1 cellular context compared by ENCODE assay signal in the genomic region with DNA sequence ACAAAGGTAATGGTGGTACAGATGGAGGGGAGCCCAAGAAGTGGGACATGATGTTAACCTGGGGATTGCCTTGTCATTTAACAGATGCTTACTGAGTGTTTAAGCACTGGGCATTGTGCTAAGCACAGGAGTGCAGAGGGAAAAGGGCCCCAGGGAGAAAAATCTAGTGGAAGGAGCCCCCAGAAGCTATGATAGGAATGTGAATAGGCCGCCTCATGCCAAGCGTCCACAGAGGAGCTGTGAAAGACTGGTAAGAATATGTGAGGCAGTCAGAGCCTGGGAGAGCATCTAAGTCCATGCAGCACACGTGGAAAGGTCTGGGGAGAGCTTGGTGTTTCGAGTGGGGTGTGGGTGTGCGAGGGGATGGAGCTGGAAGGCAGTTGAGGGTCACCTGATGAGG.
TF ChIP-seq lines count a peak whose summit lies in the region.

No MANE protein-coding gene starts in this region.

TF ChIP-seq in GM23338, 12 proteins besides CTCF, POLR2A, EP300 and RAD21 (continued from another document):
- TF ChIP-seq, protein P1, sequence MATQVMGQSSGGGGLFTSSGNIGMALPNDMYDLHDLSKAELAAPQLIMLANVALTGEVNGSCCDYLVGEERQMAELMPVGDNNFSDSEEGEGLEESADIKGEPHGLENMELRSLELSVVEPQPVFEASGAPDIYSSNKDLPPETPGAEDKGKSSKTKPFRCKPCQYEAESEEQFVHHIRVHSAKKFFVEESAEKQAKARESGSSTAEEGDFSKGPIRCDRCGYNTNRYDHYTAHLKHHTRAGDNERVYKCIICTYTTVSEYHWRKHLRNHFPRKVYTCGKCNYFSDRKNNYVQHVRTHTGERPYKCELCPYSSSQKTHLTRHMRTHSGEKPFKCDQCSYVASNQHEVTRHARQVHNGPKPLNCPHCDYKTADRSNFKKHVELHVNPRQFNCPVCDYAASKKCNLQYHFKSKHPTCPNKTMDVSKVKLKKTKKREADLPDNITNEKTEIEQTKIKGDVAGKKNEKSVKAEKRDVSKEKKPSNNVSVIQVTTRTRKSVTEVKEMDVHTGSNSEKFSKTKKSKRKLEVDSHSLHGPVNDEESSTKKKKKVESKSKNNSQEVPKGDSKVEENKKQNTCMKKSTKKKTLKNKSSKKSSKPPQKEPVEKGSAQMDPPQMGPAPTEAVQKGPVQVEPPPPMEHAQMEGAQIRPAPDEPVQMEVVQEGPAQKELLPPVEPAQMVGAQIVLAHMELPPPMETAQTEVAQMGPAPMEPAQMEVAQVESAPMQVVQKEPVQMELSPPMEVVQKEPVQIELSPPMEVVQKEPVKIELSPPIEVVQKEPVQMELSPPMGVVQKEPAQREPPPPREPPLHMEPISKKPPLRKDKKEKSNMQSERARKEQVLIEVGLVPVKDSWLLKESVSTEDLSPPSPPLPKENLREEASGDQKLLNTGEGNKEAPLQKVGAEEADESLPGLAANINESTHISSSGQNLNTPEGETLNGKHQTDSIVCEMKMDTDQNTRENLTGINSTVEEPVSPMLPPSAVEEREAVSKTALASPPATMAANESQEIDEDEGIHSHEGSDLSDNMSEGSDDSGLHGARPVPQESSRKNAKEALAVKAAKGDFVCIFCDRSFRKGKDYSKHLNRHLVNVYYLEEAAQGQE (IDR thresholded peaks at IDR 0.05; ENCODE audit: unreplicated experiment): no peak
- TF ChIP-seq, protein P2, sequence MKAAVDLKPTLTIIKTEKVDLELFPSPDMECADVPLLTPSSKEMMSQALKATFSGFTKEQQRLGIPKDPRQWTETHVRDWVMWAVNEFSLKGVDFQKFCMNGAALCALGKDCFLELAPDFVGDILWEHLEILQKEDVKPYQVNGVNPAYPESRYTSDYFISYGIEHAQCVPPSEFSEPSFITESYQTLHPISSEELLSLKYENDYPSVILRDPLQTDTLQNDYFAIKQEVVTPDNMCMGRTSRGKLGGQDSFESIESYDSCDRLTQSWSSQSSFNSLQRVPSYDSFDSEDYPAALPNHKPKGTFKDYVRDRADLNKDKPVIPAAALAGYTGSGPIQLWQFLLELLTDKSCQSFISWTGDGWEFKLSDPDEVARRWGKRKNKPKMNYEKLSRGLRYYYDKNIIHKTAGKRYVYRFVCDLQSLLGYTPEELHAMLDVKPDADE (IDR thresholded peaks at IDR 0.05): no peak
- TF ChIP-seq CREB1 (CRISPR knock-in tag; IDR thresholded peaks at IDR 0.05; ENCODE audit: low read depth) (no peak), JUNB (IDR thresholded peaks at IDR 0.05; ENCODE audit: unreplicated experiment) (no peak), STAT1 (IDR thresholded peaks at IDR 0.05; ENCODE audit: unreplicated experiment) (no peak), EZH2phosphoT487 (IDR thresholded peaks at IDR 0.05; ENCODE audit: unreplicated experiment) (no peak), ZNF331 (CRISPR knock-in tag; IDR thresholded peaks at IDR 0.05; ENCODE audit: low read depth) (no peak)
- TF ChIP-seq, protein P3, sequence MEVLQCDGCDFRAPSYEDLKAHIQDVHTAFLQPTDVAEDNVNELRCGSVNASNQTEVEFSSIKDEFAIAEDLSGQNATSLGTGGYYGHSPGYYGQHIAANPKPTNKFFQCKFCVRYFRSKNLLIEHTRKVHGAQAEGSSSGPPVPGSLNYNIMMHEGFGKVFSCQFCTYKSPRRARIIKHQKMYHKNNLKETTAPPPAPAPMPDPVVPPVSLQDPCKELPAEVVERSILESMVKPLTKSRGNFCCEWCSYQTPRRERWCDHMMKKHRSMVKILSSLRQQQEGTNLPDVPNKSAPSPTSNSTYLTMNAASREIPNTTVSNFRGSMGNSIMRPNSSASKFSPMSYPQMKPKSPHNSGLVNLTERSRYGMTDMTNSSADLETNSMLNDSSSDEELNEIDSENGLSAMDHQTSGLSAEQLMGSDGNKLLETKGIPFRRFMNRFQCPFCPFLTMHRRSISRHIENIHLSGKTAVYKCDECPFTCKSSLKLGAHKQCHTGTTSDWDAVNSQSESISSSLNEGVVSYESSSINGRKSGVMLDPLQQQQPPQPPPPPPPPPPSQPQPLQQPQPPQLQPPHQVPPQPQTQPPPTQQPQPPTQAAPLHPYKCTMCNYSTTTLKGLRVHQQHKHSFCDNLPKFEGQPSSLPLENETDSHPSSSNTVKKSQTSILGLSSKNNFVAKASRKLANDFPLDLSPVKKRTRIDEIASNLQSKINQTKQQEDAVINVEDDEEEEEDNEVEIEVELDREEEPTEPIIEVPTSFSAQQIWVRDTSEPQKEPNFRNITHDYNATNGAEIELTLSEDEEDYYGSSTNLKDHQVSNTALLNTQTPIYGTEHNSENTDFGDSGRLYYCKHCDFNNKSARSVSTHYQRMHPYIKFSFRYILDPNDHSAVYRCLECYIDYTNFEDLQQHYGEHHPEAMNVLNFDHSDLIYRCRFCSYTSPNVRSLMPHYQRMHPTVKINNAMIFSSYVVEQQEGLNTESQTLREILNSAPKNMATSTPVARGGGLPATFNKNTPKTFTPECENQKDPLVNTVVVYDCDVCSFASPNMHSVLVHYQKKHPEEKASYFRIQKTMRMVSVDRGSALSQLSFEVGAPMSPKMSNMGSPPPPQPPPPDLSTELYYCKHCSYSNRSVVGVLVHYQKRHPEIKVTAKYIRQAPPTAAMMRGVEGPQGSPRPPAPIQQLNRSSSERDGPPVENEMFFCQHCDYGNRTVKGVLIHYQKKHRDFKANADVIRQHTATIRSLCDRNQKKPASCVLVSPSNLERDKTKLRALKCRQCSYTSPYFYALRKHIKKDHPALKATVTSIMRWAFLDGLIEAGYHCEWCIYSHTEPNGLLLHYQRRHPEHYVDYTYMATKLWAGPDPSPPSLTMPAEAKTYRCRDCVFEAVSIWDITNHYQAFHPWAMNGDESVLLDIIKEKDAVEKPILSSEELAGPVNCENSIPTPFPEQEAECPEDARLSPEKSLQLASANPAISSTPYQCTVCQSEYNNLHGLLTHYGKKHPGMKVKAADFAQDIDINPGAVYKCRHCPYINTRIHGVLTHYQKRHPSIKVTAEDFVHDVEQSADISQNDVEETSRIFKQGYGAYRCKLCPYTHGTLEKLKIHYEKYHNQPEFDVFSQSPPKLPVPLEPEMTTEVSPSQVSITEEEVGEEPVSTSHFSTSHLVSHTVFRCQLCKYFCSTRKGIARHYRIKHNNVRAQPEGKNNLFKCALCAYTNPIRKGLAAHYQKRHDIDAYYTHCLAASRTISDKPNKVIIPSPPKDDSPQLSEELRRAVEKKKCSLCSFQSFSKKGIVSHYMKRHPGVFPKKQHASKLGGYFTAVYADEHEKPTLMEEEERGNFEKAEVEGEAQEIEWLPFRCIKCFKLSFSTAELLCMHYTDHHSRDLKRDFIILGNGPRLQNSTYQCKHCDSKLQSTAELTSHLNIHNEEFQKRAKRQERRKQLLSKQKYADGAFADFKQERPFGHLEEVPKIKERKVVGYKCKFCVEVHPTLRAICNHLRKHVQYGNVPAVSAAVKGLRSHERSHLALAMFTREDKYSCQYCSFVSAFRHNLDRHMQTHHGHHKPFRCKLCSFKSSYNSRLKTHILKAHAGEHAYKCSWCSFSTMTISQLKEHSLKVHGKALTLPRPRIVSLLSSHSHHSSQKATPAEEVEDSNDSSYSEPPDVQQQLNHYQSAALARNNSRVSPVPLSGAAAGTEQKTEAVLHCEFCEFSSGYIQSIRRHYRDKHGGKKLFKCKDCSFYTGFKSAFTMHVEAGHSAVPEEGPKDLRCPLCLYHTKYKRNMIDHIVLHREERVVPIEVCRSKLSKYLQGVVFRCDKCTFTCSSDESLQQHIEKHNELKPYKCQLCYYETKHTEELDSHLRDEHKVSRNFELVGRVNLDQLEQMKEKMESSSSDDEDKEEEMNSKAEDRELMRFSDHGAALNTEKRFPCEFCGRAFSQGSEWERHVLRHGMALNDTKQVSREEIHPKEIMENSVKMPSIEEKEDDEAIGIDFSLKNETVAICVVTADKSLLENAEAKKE (CRISPR knock-in tag; IDR thresholded peaks at IDR 0.05): no peak
